8 cellular contexts compared by ENCODE assay signal in genomic region chr10:22629843-22630228, GRCh38.
DNase-seq lines count a peak whose midpoint lies in the region; ATAC-seq and TF ChIP-seq lines count a peak whose summit lies in the region.

No MANE protein-coding gene starts in this region.

- no peak overlapping the region for H2AK5ac ChIP-seq in mesendoderm (ENCODE audit: low read length)

- H4K20me1 ChIP-seq in HCT116 (ENCODE audit: insufficient read depth): peaks cover 5% of the 10 kb centered on the region; the same call in 1 of the 2 replicates

- peaks cover 2% of the 10 kb centered on the region for H3K36me3 Mint-ChIP-seq in T-helper 17 cell (ENCODE audit: low read depth)
- no peaks in the 10 kb centered on the region for H3K36me3 Mint-ChIP-seq in chondrocyte (ENCODE audit: low read depth)

- CTCF ChIA-PET in HCT116 (lab: Charles Lee): interaction anchor here (1.2 kb wide), 1 partner anchor 10 kb away, joined by 3 read pairs; no protein-coding TSS in a partner anchor

- no peak overlapping the region for H3K56ac ChIP-seq in mesendoderm (ENCODE audit: low read length)

- no peak overlapping the region for H2AFZ ChIP-seq in HCT116 (ENCODE audit: low read depth, low read length, poor library complexity, severe bottlenecking)

- H3K27ac Mint-ChIP-seq in T-helper 17 cell (peak overlapping the region; percentile 99), chondrocyte (ENCODE audit: unreplicated experiment) (no peak overlapping the region)

- no peaks in the 10 kb centered on the region for H3K27me3 ChIP-seq in HCT116 (ENCODE audit: insufficient read depth, low read length)
- H3K27me3 ChIP-seq in mesendoderm (ENCODE audit: insufficient read depth, low read length, poor library complexity): no peaks in the 10 kb centered on the region

- H3K79me1 ChIP-seq in mesendoderm (ENCODE audit: low read length): peaks cover 1% of the 10 kb centered on the region

- DNase-seq in GM12864 (ENCODE audit: low read depth): no peak
- no peak for DNase-seq in HCT116 (ENCODE audit: low read depth, low spot score)
- DNase-seq in T-helper 17 cell: no peak
- peak; percentile 63 for DNase-seq in mesendoderm
- DNase-seq in retina: no peak
- DNase-seq in chondrocyte (ENCODE audit: low spot score): no peak
- no peak for DNase-seq in dedifferentiated amniotic fluid mesenchymal stem cell (ENCODE audit: extremely low spot score)
- DNase-seq in amygdala (lab: John Stamatoyannopoulos, UW): no peak

- intact Hi-C loops in HCT116 (cut with micrococcal nuclease): no loop called here

- H2BK120ac ChIP-seq in mesendoderm (ENCODE audit: low read depth, low read length): no peak overlapping the region

- H3K9ac ChIP-seq in HCT116 (ENCODE audit: low read length): no peak overlapping the region
- H3K9ac ChIP-seq in mesendoderm (ENCODE audit: low read length): no peak overlapping the region

- no peaks in the 10 kb centered on the region for H3K9me3 Mint-ChIP-seq in chondrocyte (ENCODE audit: low read depth)

- RAD21 ChIA-PET in HCT116 (lab: Charles Lee; ENCODE audit: low non-redundant PET in 1 of 2, low total read pairs in 2 of 2, uncharacterized antibody in 2 of 2, unreplicated experiment in 2 of 2): no interaction called here

- no peak for TF ChIP-seq POLR2A in HCT116 (IDR thresholded peaks at IDR 0.05; ENCODE audit: borderline replicate concordance, extremely low read depth, insufficient read depth, insufficient read length)

- ATAC-seq in HCT116 (no peak), T-helper 17 cell (no peak)

- WGBS in mesendoderm (ENCODE audit: extremely low coverage, insufficient coverage, low lambda C conversion rate): no CpG with 5 or more reads among the region's 4 CpGs

- TF ChIP-seq CTCF in GM12864 (IDR thresholded peaks at IDR 0.05; ENCODE audit: low read depth, low read length, missing control alignments) (no peak), HCT116 (IDR thresholded peaks at IDR 0.05 in 2 of 3, conservative IDR thresholded peaks at IDR 0.05 in 1 of 3; ENCODE audit: borderline replicate concordance in 1 of 3, insufficient read depth in 1 of 3, low read depth in 2 of 3, low read length in 2 of 3) (no peak), chondrocyte (IDR thresholded peaks at IDR 0.05) (no peak)

- H3K18ac ChIP-seq in mesendoderm (ENCODE audit: low read length): no peak overlapping the region

- H3K4me3 Mint-ChIP-seq in T-helper 17 cell (peak overlapping the region; percentile 90), chondrocyte (ENCODE audit: unreplicated experiment) (no peak overlapping the region)

- H3K4ac ChIP-seq in mesendoderm (ENCODE audit: low read depth, low read length): no peak overlapping the region

- H3K9me3 ChIP-seq in HCT116 (ENCODE audit: control insufficient read depth in 1 of 2, insufficient read depth in 1 of 2, low read depth in 1 of 2, low read length in 2 of 2) (no peaks in the 10 kb centered on the region), T-helper 17 cell (ENCODE audit: control insufficient read depth, low read length, poor library complexity, severe bottlenecking) (no peaks in the 10 kb centered on the region)

- no peak overlapping the region for H2BK15ac ChIP-seq in mesendoderm (replicated peaks; ENCODE audit: low read depth)

- no peak overlapping the region for H4K8ac ChIP-seq in mesendoderm (ENCODE audit: low read depth, low read length)

- no TSS peak for BruUV-seq in HCT116 (replicated peaks; lab: Mats Ljungman, UMichigan)

- H3K36me3 ChIP-seq in HCT116 (ENCODE audit: control insufficient read depth in 1 of 2, insufficient read depth in 2 of 2, low read length in 2 of 2): no peaks in the 10 kb centered on the region
- H3K36me3 ChIP-seq in mesendoderm (ENCODE audit: control insufficient read depth, insufficient read depth, low read length): no peaks in the 10 kb centered on the region

- H3K23ac ChIP-seq in mesendoderm (ENCODE audit: low read length): no peak overlapping the region

- peak overlapping the region; percentile 50; the same call in 1 of the 2 replicates for H3K4me2 ChIP-seq in HCT116 (ENCODE audit: low read length)
- H3K4me2 ChIP-seq in mesendoderm (ENCODE audit: low read length): no peak overlapping the region

- H3K27me3 Mint-ChIP-seq in T-helper 17 cell (no peaks in the 10 kb centered on the region), chondrocyte (ENCODE audit: low read depth) (no peaks in the 10 kb centered on the region)

- H2BK5ac ChIP-seq in mesendoderm (ENCODE audit: low read length): no peak overlapping the region

- H3K79me2 ChIP-seq in HCT116 (ENCODE audit: insufficient read depth, low read length): peaks cover 100% of the 10 kb centered on the region
- peaks cover 3% of the 10 kb centered on the region for H3K79me2 ChIP-seq in mesendoderm (ENCODE audit: control insufficient read depth, insufficient read depth, low read length)

- TF ChIP-seq RAD21 in HCT116 (IDR thresholded peaks at IDR 0.05; ENCODE audit: low read depth): no peak

- H4K5ac ChIP-seq in mesendoderm (ENCODE audit: low read length): no peak overlapping the region

- H3K4me1 Mint-ChIP-seq in T-helper 17 cell (peaks cover 67% of the 10 kb centered on the region), chondrocyte (ENCODE audit: low read depth) (peaks cover 51% of the 10 kb centered on the region)

- no peak overlapping the region for H3K27ac ChIP-seq in HCT116 (ENCODE audit: low read depth, low read length)
- H3K27ac ChIP-seq in mesendoderm (ENCODE audit: low read depth, low read length): no peak overlapping the region

- no peaks in the 10 kb centered on the region for H3K9me2 ChIP-seq in HCT116 (ENCODE audit: insufficient read depth)

- peaks cover 37 to 73% of the 10 kb centered on the region in 2 experiments for H3K4me1 ChIP-seq in HCT116 (ENCODE audit: control insufficient read depth in 1 of 2, insufficient read depth in 2 of 2, low read length in 2 of 2)
- peaks cover 3% of the 10 kb centered on the region for H3K4me1 ChIP-seq in mesendoderm (ENCODE audit: control insufficient read depth, low read depth, low read length)

- peak overlapping the region; percentile 41 for H3K4me3 ChIP-seq in GM12864 (ENCODE audit: low read depth, low read length)
- no peak overlapping the region for H3K4me3 ChIP-seq in HCT116 (replicated peaks in 1 of 2; ENCODE audit: low read depth in 1 of 2, low read length in 2 of 2)
- no peak overlapping the region for H3K4me3 ChIP-seq in mesendoderm (ENCODE audit: low read length)

- POLR2A ChIA-PET in HCT116 (lab: Charles Lee): no interaction called here

TF ChIP-seq in HCT116, 20 proteins besides CTCF, POLR2A, EP300 and RAD21:
- TF ChIP-seq MAX (IDR thresholded peaks at IDR 0.05): no peak
- no peak for TF ChIP-seq REST (IDR thresholded peaks at IDR 0.05; ENCODE audit: low read depth)
- TF ChIP-seq SP1 (IDR thresholded peaks at IDR 0.05; ENCODE audit: low read depth): no peak
- TF ChIP-seq ZNF274 (IDR thresholded peaks at IDR 0.05; ENCODE audit: low read depth, low read length): no peak
- TF ChIP-seq YY1 (IDR thresholded peaks at IDR 0.05; ENCODE audit: extremely low read depth, insufficient replicate concordance, low read depth, low read length): no peak
- TF ChIP-seq EZH2 (IDR thresholded peaks at IDR 0.05): no peak
- no peak for TF ChIP-seq SRF (IDR thresholded peaks at IDR 0.05; ENCODE audit: low read depth)
- TF ChIP-seq TCF7L2 (IDR thresholded peaks at IDR 0.05; ENCODE audit: borderline replicate concordance, extremely low read depth, insufficient read depth, insufficient read length): no peak
- TF ChIP-seq ATF3 (IDR thresholded peaks at IDR 0.05): no peak
- TF ChIP-seq EGR1 (IDR thresholded peaks at IDR 0.05; ENCODE audit: low read depth): no peak
- TF ChIP-seq FOSL1 (IDR thresholded peaks at IDR 0.05; ENCODE audit: low read depth): no peak
